ENCODE assay signal across 8 cellular contexts in genomic region chr9:93093449-93094293, GRCh38.
DNase-seq lines count a peak whose midpoint lies in the region; ATAC-seq lines count a peak whose summit lies in the region.

No MANE protein-coding gene starts in this region.

- no peak overlapping the region for H3K4me3 ChIP-seq in muscle layer of colon (ENCODE audit: low read depth in 1 of 2, low read length in 2 of 2)

- peak overlapping the region; percentile 81 for H3K4me3 Mint-ChIP-seq in stimulated activated naive CD8-positive, alpha-beta T cell treated with anti-CD3 and anti-CD28 coated beads, Interleukin-15, Interleukin-2, amounts not matched to agents 100 ng/mL and 50 ng/mL, for 24 hours
- H3K4me3 Mint-ChIP-seq in activated naive CD8-positive, alpha-beta T cell treated with anti-CD3 and anti-CD28 coated beads, Interleukin-2, amount 50 U/mL, for 24 hours = no peak overlapping the region

- H3K9ac ChIP-seq in muscle layer of colon (ENCODE audit: low read length) = no peak overlapping the region

- no peak for DNase-seq in stimulated activated naive CD8-positive, alpha-beta T cell treated with anti-CD3 and anti-CD28 coated beads, Interleukin-15, Interleukin-2, amounts not matched to agents 100 U/mL and 50 U/mL, for 24 hours
- no peak for DNase-seq in activated naive CD8-positive, alpha-beta T cell treated with anti-CD3 and anti-CD28 coated beads, Interleukin-2, amount 50 U/mL, for 24 hours
- no peak for DNase-seq in AG08395 (ENCODE audit: low spot score)
- DNase-seq in NCI-H187 treated with DMSO at 0.1 percent for 48 hours (lab: John Stamatoyannopoulos, UW) = no peak

- H3K27me3 Mint-ChIP-seq in stimulated activated naive CD8-positive, alpha-beta T cell treated with anti-CD3 and anti-CD28 coated beads, Interleukin-15, Interleukin-2, amounts not matched to agents 100 ng/mL and 50 ng/mL, for 24 hours = no peaks in the 10 kb centered on the region
- H3K27me3 Mint-ChIP-seq in activated naive CD8-positive, alpha-beta T cell treated with anti-CD3 and anti-CD28 coated beads, Interleukin-2, amount 50 U/mL, for 24 hours = no peaks in the 10 kb centered on the region

- peak overlapping the region; percentile 98 for H3K27ac Mint-ChIP-seq in stimulated activated naive CD8-positive, alpha-beta T cell treated with anti-CD3 and anti-CD28 coated beads, Interleukin-15, Interleukin-2, amounts not matched to agents 100 ng/mL and 50 ng/mL, for 24 hours
- peak overlapping the region; percentile 97 for H3K27ac Mint-ChIP-seq in activated naive CD8-positive, alpha-beta T cell treated with anti-CD3 and anti-CD28 coated beads, Interleukin-2, amount 50 U/mL, for 24 hours

- peaks cover 84% of the 10 kb centered on the region for H3K4me1 Mint-ChIP-seq in stimulated activated naive CD8-positive, alpha-beta T cell treated with anti-CD3 and anti-CD28 coated beads, Interleukin-15, Interleukin-2, amounts not matched to agents 100 ng/mL and 50 ng/mL, for 24 hours (ENCODE audit: low read depth)
- H3K4me1 Mint-ChIP-seq in activated naive CD8-positive, alpha-beta T cell treated with anti-CD3 and anti-CD28 coated beads, Interleukin-2, amount 50 U/mL, for 24 hours = peaks cover 73% of the 10 kb centered on the region

- peaks cover 12% of the 10 kb centered on the region for H3K36me3 Mint-ChIP-seq in stimulated activated naive CD8-positive, alpha-beta T cell treated with anti-CD3 and anti-CD28 coated beads, Interleukin-15, Interleukin-2, amounts not matched to agents 100 ng/mL and 50 ng/mL, for 24 hours (ENCODE audit: low read depth)
- H3K36me3 Mint-ChIP-seq in activated naive CD8-positive, alpha-beta T cell treated with anti-CD3 and anti-CD28 coated beads, Interleukin-2, amount 50 U/mL, for 24 hours (ENCODE audit: low read depth) = peaks cover 17% of the 10 kb centered on the region

- H3K27ac ChIP-seq in muscle layer of colon (ENCODE audit: low read depth, low read length) = peak overlapping the region; percentile 43

- ATAC-seq in stimulated activated naive CD8-positive, alpha-beta T cell treated with anti-CD3 and anti-CD28 coated beads, Interleukin-15, Interleukin-2, amounts not matched to agents 100 U/mL and 50 U/mL, for 24 hours = no peak
- no peak for ATAC-seq in activated naive CD8-positive, alpha-beta T cell treated with anti-CD3 and anti-CD28 coated beads, Interleukin-2, amount 50 U/mL, for 24 hours
- ATAC-seq in HG02852 (IDR thresholded peaks at IDR 0.05; ENCODE audit: unreplicated experiment) (no peak), GM21447 (IDR thresholded peaks at IDR 0.05; ENCODE audit: unreplicated experiment) (no peak)

- H3K9me3 Mint-ChIP-seq in stimulated activated naive CD8-positive, alpha-beta T cell treated with anti-CD3 and anti-CD28 coated beads, Interleukin-15, Interleukin-2, amounts not matched to agents 100 ng/mL and 50 ng/mL, for 24 hours = peaks cover 12% of the 10 kb centered on the region
- peaks cover 15% of the 10 kb centered on the region for H3K9me3 Mint-ChIP-seq in activated naive CD8-positive, alpha-beta T cell treated with anti-CD3 and anti-CD28 coated beads, Interleukin-2, amount 50 U/mL, for 24 hours

- no peaks in the 10 kb centered on the region for H3K27me3 ChIP-seq in muscle layer of colon (ENCODE audit: control insufficient read depth in 1 of 2, insufficient read depth in 2 of 2, low read length in 2 of 2)

- H3K4me1 ChIP-seq in muscle layer of colon (ENCODE audit: insufficient read depth, low read length) = peaks cover 31% of the 10 kb centered on the region

- H3K9me3 ChIP-seq in muscle layer of colon (ENCODE audit: low read length) = no peaks in the 10 kb centered on the region

- H3K36me3 ChIP-seq in muscle layer of colon (ENCODE audit: insufficient read depth, low read length) = no peaks in the 10 kb centered on the region
